16 cellular contexts compared by ENCODE assay signal in the genomic region with DNA sequence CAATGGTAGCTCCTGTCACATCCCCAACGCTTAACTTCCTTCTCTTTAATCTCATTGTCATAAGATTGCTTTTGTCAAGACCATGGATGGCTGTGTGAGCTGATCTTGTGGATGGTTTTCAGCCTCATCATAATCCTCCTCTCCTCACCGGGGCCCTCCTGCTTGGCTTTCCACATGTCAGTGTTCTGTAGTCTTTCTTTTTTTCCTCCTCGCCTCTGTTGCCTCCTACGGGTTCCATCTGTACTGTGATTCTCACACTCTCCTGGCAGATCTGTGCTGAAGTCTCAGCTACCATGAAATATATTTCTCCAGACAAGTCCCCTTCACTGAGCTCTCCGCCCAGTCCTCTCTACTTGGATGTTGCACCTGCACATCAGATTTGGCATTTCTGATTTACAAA.
"Had no signal": no experiment of that assay in that cellular context is flagged by ENCODE, and none has a peak within 500 bp of the region (broad histone marks: within the 10 kb centered on the region; RNA-seq: fewer than 3 reads in every experiment).

No MANE protein-coding gene starts in this region.

- H3K27ac ChIP-seq: heart right ventricle, left lung, spleen, suprapubic skin, upper lobe of left lung had no signal

- DNase-seq: activated CD4-positive, alpha-beta T cell treated with anti-CD3 and anti-CD28 coated beads, Interleukin-2, amount 50 U/mL, for 4 hours; activated CD4-positive, CD25-positive, alpha-beta regulatory T cell; activated naive CD4-positive, alpha-beta T cell treated with anti-CD3 and anti-CD28 coated beads for 36 hours; activated T-cell treated with anti-CD3 and anti-CD28 coated beads, Interleukin-2, amount 50 U/mL, for 48 hours; effector CD8-positive, alpha-beta T cell; foreskin melanocyte; heart right ventricle; left lung; natural killer cell; spleen; stimulated activated CD4-positive, alpha-beta T cell treated with anti-CD3 and anti-CD28 coated beads, Interleukin-1b, Interleukin-23, amount 100 ng/mL, for 48 hours; stimulated activated naive CD4-positive, alpha-beta T cell; T-cell; upper lobe of left lung had no signal

- H3K4me3 Mint-ChIP-seq: activated naive CD4-positive, alpha-beta T cell treated with anti-CD3 and anti-CD28 coated beads for 36 hours; natural killer cell; T-cell had no signal

- H3K9me3 Mint-ChIP-seq: activated naive CD4-positive, alpha-beta T cell treated with anti-CD3 and anti-CD28 coated beads for 36 hours; natural killer cell; T-cell had no signal

- H3K36me3 Mint-ChIP-seq: natural killer cell had no signal

- H3K27ac Mint-ChIP-seq: activated naive CD4-positive, alpha-beta T cell treated with anti-CD3 and anti-CD28 coated beads for 36 hours had no signal

- ATAC-seq: heart right ventricle, left lung, natural killer cell, sciatic nerve, T-cell had no signal

- H3K27me3 Mint-ChIP-seq: T-cell had no signal
